In the genomic region with DNA sequence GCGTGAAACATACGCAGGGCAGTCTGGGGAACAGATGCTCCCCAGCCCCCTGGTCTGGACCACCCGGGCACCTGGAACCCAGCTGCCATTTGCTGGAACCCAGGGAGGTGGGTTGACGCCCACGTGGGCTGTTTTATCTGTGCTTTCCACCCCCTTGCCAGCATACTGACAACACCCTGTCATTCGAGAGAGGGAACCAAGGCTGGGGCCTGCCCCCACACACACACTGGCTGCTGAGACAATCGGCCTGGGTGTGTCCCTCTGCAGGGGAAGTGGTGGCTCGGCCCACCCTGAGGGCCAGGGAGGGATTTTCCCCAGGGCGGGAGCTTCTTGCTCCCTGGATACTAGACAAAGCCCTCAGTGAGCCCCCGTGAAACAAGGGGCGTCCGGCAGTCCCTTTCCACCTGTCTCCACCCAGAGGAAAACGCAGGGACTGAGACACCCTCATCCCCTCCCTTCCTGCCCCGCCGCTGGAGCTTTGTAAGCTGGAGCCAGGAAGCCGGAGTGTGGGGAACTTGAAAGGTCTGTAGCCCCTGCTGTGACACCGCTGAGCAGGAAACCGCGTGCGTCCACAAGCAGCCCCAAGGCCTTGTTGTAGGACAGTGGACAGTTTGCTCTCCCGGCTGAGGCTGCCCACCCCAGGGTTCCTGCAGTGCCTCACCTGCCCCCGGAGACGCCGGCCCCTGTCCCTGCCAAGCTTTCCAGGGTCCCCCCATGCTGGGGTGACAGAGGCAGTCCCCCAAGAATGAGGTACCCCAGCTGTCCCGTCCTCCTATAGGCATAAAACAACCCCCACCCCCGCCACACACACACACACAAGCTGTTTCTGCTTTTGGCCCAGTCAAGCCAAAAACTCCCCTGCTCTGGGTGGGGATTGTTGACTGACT, we compare ENCODE assay signal across 8 cellular contexts. TPM values are rescaled to one million over a fixed set of nuclear protein-coding genes. Genes with fewer than 3 reads are reported as not detected.
A peak's percentile ranks its signal among the peaks of the same experiment; 100 is the strongest.
DNase-seq lines count a peak whose midpoint lies in the region; ATAC-seq lines count a peak whose summit lies in the region.

No MANE protein-coding gene starts in this region.

- DNase-seq in DMS53 (lab: John Stamatoyannopoulos, UW) (peak; percentile 10), DMS53 treated with DMSO at 0.1 percent for 48 hours (lab: John Stamatoyannopoulos, UW; ENCODE audit: unreplicated experiment) (no peak), KBM-7 (peak; percentile 96), left ventricle myocardium superior (peak; percentile 78)
- DNase-seq in activated T-cell treated with anti-CD3 and anti-CD28 coated beads, Interleukin-2, amount 50 U/mL, for 1 hour, result peak; percentile 46
- DNase-seq in stimulated activated CD4-positive, alpha-beta T cell treated with anti-CD3 and anti-CD28 coated beads, Interleukin-15, amount 100 ng/mL, for 24 hours, result peak; percentile 56

- intact Hi-C loops in left ventricle myocardium superior (cut with micrococcal nuclease), result no loop called here

- in situ Hi-C loops in KBM-7 (cut with MboI; ENCODE audit: low pct_unique_long_range_greater_than_20kb, low sequenced_read_pairs), result no loop called here

- peak; percentile 77 for ATAC-seq in left ventricle myocardium superior
- ATAC-seq in HG03097 (IDR thresholded peaks at IDR 0.05; ENCODE audit: low FRiP score, unreplicated experiment), result no peak
- ATAC-seq in HG02870 (IDR thresholded peaks at IDR 0.05; ENCODE audit: unreplicated experiment), result no peak

RNA-seq across cellular contexts. Expression of gene KLF11, which starts 14.1 kb away (rescaled TPM):
- 25.8 TPM for total RNA-seq in left ventricle myocardium superior

RNA-seq across cellular contexts. Expression of gene CYS1, which starts 51.0 kb away (rescaled TPM):
- 3.0 TPM for total RNA-seq in left ventricle myocardium superior
